ENCODE assay signal across 1 cellular context in genomic region chr13:111252449-111253124, GRCh38.
TF ChIP-seq lines count a peak whose summit lies in the region.

No MANE protein-coding gene starts in this region.

TF ChIP-seq in IMR-90, 13 proteins besides CTCF, POLR2A, EP300 and RAD21 (continued from another document):
- TF ChIP-seq ELK1 (IDR thresholded peaks at IDR 0.05; ENCODE audit: borderline replicate concordance, low read depth, low read length) (no peak), SMC3 (IDR thresholded peaks at IDR 0.05; ENCODE audit: low read depth, low read length) (no peak)
